ENCODE assay signal across 25 cellular contexts in the genomic region with DNA sequence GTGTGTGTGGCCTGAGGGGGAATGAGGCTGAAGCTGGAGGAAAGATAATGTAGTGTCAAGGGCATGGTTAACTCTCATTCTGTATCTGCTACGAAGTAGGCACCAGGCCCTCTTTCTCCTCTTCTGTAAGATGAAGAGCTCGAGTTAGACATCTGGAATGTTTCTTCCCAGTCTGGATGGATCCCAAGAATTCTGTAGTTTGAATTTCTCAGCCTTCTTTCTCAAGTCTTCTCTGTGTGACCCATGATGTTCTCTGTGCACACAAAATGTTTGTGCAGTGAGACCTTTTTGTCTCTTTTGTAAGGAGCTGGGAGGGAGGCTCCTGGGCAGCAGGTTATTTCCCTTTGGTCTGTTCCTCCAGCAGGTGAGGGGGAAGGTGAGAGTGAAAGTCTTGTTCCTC. TPM values are rescaled to one million over a fixed set of nuclear protein-coding genes. Genes with fewer than 3 reads are reported as not detected.
DNase-seq lines count a peak whose midpoint lies in the region; ATAC-seq, FAIRE-seq and TF ChIP-seq lines count a peak whose summit lies in the region.
"Had no signal": no experiment of that assay in that cellular context is flagged by ENCODE, and none has a peak within 500 bp of the region (broad histone marks: within the 10 kb centered on the region; RNA-seq: fewer than 3 reads in every experiment).

No MANE protein-coding gene starts in this region.

- H3K9ac ChIP-seq in BLaER1 (no peak overlapping the region), GM23248 (no peak overlapping the region)
- H3K9ac ChIP-seq: KMS-11, SK-N-SH had no signal

- H3F3A ChIP-seq in GM23248 (ENCODE audit: insufficient read depth): peaks cover 16% of the 10 kb centered on the region

- intact Hi-C loops in adrenal gland (cut with DNase I): no loop called here

- ATAC-seq in GM21529 (IDR thresholded peaks at IDR 0.05; ENCODE audit: unreplicated experiment) (no peak), GM18870 (IDR thresholded peaks at IDR 0.05; ENCODE audit: unreplicated experiment) (no peak)
- ATAC-seq: A549, GM12878, HCT116, PC-3 had no signal

- in situ Hi-C loops in GM23248 (cut with MboI): no loop called here

- TF ChIP-seq CTCF in bronchial epithelial cell (IDR thresholded peaks at IDR 0.05; ENCODE audit: insufficient read depth, low read length, severe bottlenecking) (no peak), adrenal gland (IDR thresholded peaks at IDR 0.05) (no peak)

- no peak overlapping the region for H3K4me3 ChIP-seq in BLaER1
- no peak overlapping the region for H3K4me3 ChIP-seq in GM23248
- H3K4me3 ChIP-seq in bronchial epithelial cell (ENCODE audit: low read depth, low read length): no peak overlapping the region
- no peak overlapping the region for H3K4me3 ChIP-seq in adrenal gland
- H3K4me3 ChIP-seq: A549, GM12878 had no signal

- no peaks in the 10 kb centered on the region for H3K9me2 ChIP-seq in GM23248 (ENCODE audit: insufficient read depth)
- H3K9me2 ChIP-seq: SK-N-SH had no signal

- H3K27me3 ChIP-seq in BLaER1: no peaks in the 10 kb centered on the region
- peaks cover 17% of the 10 kb centered on the region; the same call in 1 of the 2 replicates for H3K27me3 ChIP-seq in GM23248 (replicated peaks; ENCODE audit: insufficient read depth)
- no peaks in the 10 kb centered on the region for H3K27me3 ChIP-seq in bronchial epithelial cell (ENCODE audit: control insufficient read depth, insufficient read depth, low read length)
- no peaks in the 10 kb centered on the region for H3K27me3 ChIP-seq in adrenal gland

- WGBS in GM23248 (ENCODE audit: low coverage in 1 of 2, low lambda C conversion rate in 2 of 2, missing lambda C conversion rate in 2 of 2), 2 experiments: 6 to 12% methylated on average over 2 of the region's 2 CpGs
- WGBS in adrenal gland, 4 donors: 50 to 66% (median 59%) methylated on average over 2 of the region's 2 CpGs

- TF ChIP-seq POLR2A in adrenal gland (IDR thresholded peaks at IDR 0.05): no peak

- peak; percentile 60 for FAIRE-seq in bronchial epithelial cell (lab: Jason Lieb, UNC)
- FAIRE-seq: A549, D721Med, GM12878 had no signal

- H4K20me1 ChIP-seq in BLaER1: peaks cover 100% of the 10 kb centered on the region
- H4K20me1 ChIP-seq in GM23248 (ENCODE audit: insufficient read depth): no peaks in the 10 kb centered on the region

- H3K79me2 ChIP-seq in GM23248 (ENCODE audit: insufficient read depth): no peaks in the 10 kb centered on the region

- H3K4me2 ChIP-seq in BLaER1: peak overlapping the region; percentile 45
- no peak overlapping the region for H3K4me2 ChIP-seq in GM23248 (ENCODE audit: unreplicated experiment)
- H3K4me2 ChIP-seq: A549, KMS-11, SK-N-SH had no signal

- H3K27ac ChIP-seq in BLaER1 (no peak overlapping the region), GM23248 (no peak overlapping the region), adrenal gland (no peak overlapping the region)
- H3K27ac ChIP-seq: A549, KMS-11 had no signal

- H3K36me3 ChIP-seq in BLaER1 (peaks cover 86% of the 10 kb centered on the region), GM23248 (ENCODE audit: low read depth) (no peaks in the 10 kb centered on the region), bronchial epithelial cell (ENCODE audit: control insufficient read depth, insufficient read depth, low read length) (no peaks in the 10 kb centered on the region), adrenal gland (replicated peaks in 1 of 2) (no peaks in the 10 kb centered on the region)

- no peak overlapping the region for H2AFZ ChIP-seq in GM23248

- H3K9me3 ChIP-seq in BLaER1 (no peaks in the 10 kb centered on the region), GM23248 (ENCODE audit: low read depth) (no peaks in the 10 kb centered on the region), adrenal gland (replicated peaks in 1 of 3) (no peaks in the 10 kb centered on the region)
- H3K9me3 ChIP-seq: A549, SK-N-SH had no signal

- H3K4me1 ChIP-seq in BLaER1 (peaks cover 78% of the 10 kb centered on the region), GM23248 (ENCODE audit: insufficient read depth) (peaks cover 26% of the 10 kb centered on the region), adrenal gland (replicated peaks in 1 of 2) (no peaks in the 10 kb centered on the region)
- H3K4me1 ChIP-seq: A549 had no signal

- peak; percentile 54 for DNase-seq in GM23248
- no peak for DNase-seq in bronchial epithelial cell (ENCODE audit: low read depth)
- DNase-seq in adrenal gland: no peak
- DNase-seq in NK-92 (lab: John Stamatoyannopoulos, UW; ENCODE audit: unreplicated experiment): no peak
- DNase-seq: CD4-positive, alpha-beta T cell; MM.1S; NCI-H1048; NCI-H1417 treated with DMSO at 0.1 percent for 48 hours; NCI-H187 treated with DMSO at 0.1 percent for 48 hours; NCI-H2171 treated with DMSO at 0.1 percent for 48 hours; NCI-H524; NCI-H748 treated with DMSO at 0.1 percent for 48 hours; NK-92 treated with Interleukin-12 subunit alpha and Interleukin-12 subunit beta, amount 100 ng/mL, for 24 hours; PC-3; SK-N-SH had no signal

RNA-seq across cellular contexts. Expression of gene FGF9, which starts 13.7 kb away (rescaled TPM):
- 0.65 TPM in 1 of 2 replicates, not detected in the other for total RNA-seq in GM23248 (2014; rRNA removed; shearing (Covaris generic))
- polyA plus RNA-seq in GM23248 (2016; fragmentation: Nextera tagmentation; extraction: Ambion mirVana) (0.39 and 0.75 TPM in 2 replicates), adrenal gland (1 to 10 TPM; 2.9 to 5.6 (median 5.5) TPM)
- total RNA-seq in bronchial epithelial cell (under 0.01 and 0.79 TPM in 2 replicates), adrenal gland (10 to 100 TPM in 2 of 8 donors, 1 to 10 TPM in 6; 1.4 to 12.8 (median 2.9) TPM)
- total RNA-seq: G401, PC-3 had no signal
- polyA plus RNA-seq: A549, BJ, SK-N-SH had no signal
